Comparison of ENCODE assay signal across 11 cellular contexts in genomic region chr1:198597690-198598430, GRCh38. TPM values are rescaled to one million over a fixed set of nuclear protein-coding genes. Genes with fewer than 3 reads are reported as not detected.
A peak's percentile ranks its signal among the peaks of the same experiment; 100 is the strongest.
DNase-seq lines count a peak whose midpoint lies in the region; ATAC-seq and TF ChIP-seq lines count a peak whose summit lies in the region.
"Had no signal": no experiment of that assay in that cellular context is flagged by ENCODE, and none has a peak within 500 bp of the region (broad histone marks: within the 10 kb centered on the region; RNA-seq: fewer than 3 reads in every experiment).

No MANE protein-coding gene starts in this region.

- H3K4me1 ChIP-seq in Caco-2 = 0 out of 2 replicates have a peak, but pooled peaks cover 4% of the 10 kb centered on the region
- H3K4me1 ChIP-seq: gastrocnemius medialis had no signal

- POLR2A ChIA-PET in T-cell (lab: Charles Lee) (interaction anchor here in 1 of 2 donors (0.6 kb wide), 1 partner anchor 1940 kb away, joined by 3 read pairs; no protein-coding TSS in a partner anchor), Caco-2 (lab: Charles Lee) (no interaction called here)

- CTCF ChIA-PET in T-cell (lab: Charles Lee) = interaction anchor here (0.5 to 1.0 kb wide), 3 partner anchors 88 to 732 kb away, joined by 3 to 4 read pairs (median 3); no protein-coding TSS in a partner anchor
- CTCF ChIA-PET in Caco-2 (lab: Charles Lee) = no interaction called here

- H3K27me3 Mint-ChIP-seq in activated T-cell treated with anti-CD3 and anti-CD28 coated beads, Interleukin-2, amount 50 U/mL, for 72 hours (ENCODE audit: low read depth) = no peaks in the 10 kb centered on the region
- H3K27me3 Mint-ChIP-seq in T-cell (no peaks in the 10 kb centered on the region), Caco-2 (ENCODE audit: insufficient read depth, unreplicated experiment) (no peaks in the 10 kb centered on the region)
- no peaks in the 10 kb centered on the region for H3K27me3 Mint-ChIP-seq in stimulated activated naive CD8-positive, alpha-beta T cell treated with anti-CD3 and anti-CD28 coated beads, Interleukin-15, amount 100 ng/mL, for 72 hours
- H3K27me3 Mint-ChIP-seq: type B pancreatic cell had no signal

- no peaks in the 10 kb centered on the region for H3K36me3 ChIP-seq in Caco-2 (ENCODE audit: control insufficient read depth, insufficient read depth, low read length)
- H3K36me3 ChIP-seq: gastrocnemius medialis had no signal

- H3K27ac Mint-ChIP-seq in activated T-cell treated with anti-CD3 and anti-CD28 coated beads, Interleukin-2, amount 50 U/mL, for 72 hours = peak overlapping the region; percentile 76
- peak overlapping the region; percentile 95 to 98 for H3K27ac Mint-ChIP-seq in T-cell
- peak overlapping the region; percentile 51 to 86 for H3K27ac Mint-ChIP-seq in stimulated activated naive CD8-positive, alpha-beta T cell treated with anti-CD3 and anti-CD28 coated beads, Interleukin-15, amount 100 ng/mL, for 72 hours
- H3K27ac Mint-ChIP-seq in Caco-2 (ENCODE audit: unreplicated experiment) = no peak overlapping the region
- H3K27ac Mint-ChIP-seq: type B pancreatic cell had no signal

- ATAC-seq in activated T-cell treated with anti-CD3 and anti-CD28 coated beads, Interleukin-2, amount 50 U/mL, for 72 hours (replicated peaks in 1 of 2) = peak; percentile 30 to 40
- ATAC-seq in HG02642 (IDR thresholded peaks at IDR 0.05; ENCODE audit: poor library complexity, unreplicated experiment) (peak; percentile 41), T-cell (replicated peaks in 1 of 4) (peak; percentile 56 to 73 (median 64))
- no peak for ATAC-seq in stimulated activated naive CD8-positive, alpha-beta T cell treated with anti-CD3 and anti-CD28 coated beads, Interleukin-15, amount 100 ng/mL, for 72 hours
- ATAC-seq: gastrocnemius medialis had no signal

- peaks cover 84% of the 10 kb centered on the region for H3K4me1 Mint-ChIP-seq in activated T-cell treated with anti-CD3 and anti-CD28 coated beads, Interleukin-2, amount 50 U/mL, for 72 hours (ENCODE audit: low read depth)
- H3K4me1 Mint-ChIP-seq in T-cell (peaks cover 81 to 93% (median 83%) of the 10 kb centered on the region in 3 donors), Caco-2 (ENCODE audit: low read depth, unreplicated experiment) (no peaks in the 10 kb centered on the region)
- peaks cover 82% of the 10 kb centered on the region for H3K4me1 Mint-ChIP-seq in stimulated activated naive CD8-positive, alpha-beta T cell treated with anti-CD3 and anti-CD28 coated beads, Interleukin-15, amount 100 ng/mL, for 72 hours

- H3K9me3 Mint-ChIP-seq in activated T-cell treated with anti-CD3 and anti-CD28 coated beads, Interleukin-2, amount 50 U/mL, for 72 hours = peaks cover 7% of the 10 kb centered on the region in 2 donors
- H3K9me3 Mint-ChIP-seq in T-cell (peaks cover 0 to 12% (median 0%) of the 10 kb centered on the region in 3 donors), Caco-2 (ENCODE audit: unreplicated experiment) (no peaks in the 10 kb centered on the region)
- peaks cover 19 to 27% of the 10 kb centered on the region in 2 donors for H3K9me3 Mint-ChIP-seq in stimulated activated naive CD8-positive, alpha-beta T cell treated with anti-CD3 and anti-CD28 coated beads, Interleukin-15, amount 100 ng/mL, for 72 hours

- in situ Hi-C loops in GM13976 (cut with MboI; ENCODE audit: low sequenced_read_pairs, unreplicated experiment) = no loop called here

- no peak for DNase-seq in activated T-cell treated with anti-CD3 and anti-CD28 coated beads, Interleukin-2, amount 50 U/mL, for 72 hours
- no peak for DNase-seq in activated T-cell treated with anti-CD3 and anti-CD28 coated beads, Interleukin-2, amount 50 U/mL, for 1 hour
- DNase-seq in T-cell (peak in 4 of 34 experiments; percentile 9 to 22 (median 18)), Caco-2 (no peak), DMS153 (lab: John Stamatoyannopoulos, UW) (no peak), GM13976 (ENCODE audit: low spot score) (no peak)
- no peak for DNase-seq in stimulated activated naive CD8-positive, alpha-beta T cell treated with anti-CD3 and anti-CD28 coated beads, Interleukin-15, amount 100 ng/mL, for 72 hours
- DNase-seq: gastrocnemius medialis had no signal

- BruUV-seq in Caco-2 (replicated peaks; lab: Mats Ljungman, UMichigan) = no TSS peak

- H3K4me3 Mint-ChIP-seq in activated T-cell treated with anti-CD3 and anti-CD28 coated beads, Interleukin-2, amount 50 U/mL, for 72 hours = peak overlapping the region; percentile 62 to 71
- H3K4me3 Mint-ChIP-seq in T-cell (peak overlapping the region; percentile 57 to 62 (median 60)), Caco-2 (ENCODE audit: unreplicated experiment) (no peak overlapping the region)
- H3K4me3 Mint-ChIP-seq in stimulated activated naive CD8-positive, alpha-beta T cell treated with anti-CD3 and anti-CD28 coated beads, Interleukin-15, amount 100 ng/mL, for 72 hours = peak overlapping the region; percentile 38 to 67
- H3K4me3 Mint-ChIP-seq: type B pancreatic cell had no signal

- no peak overlapping the region for H3K4me3 ChIP-seq in Caco-2 (ENCODE audit: low read depth, low read length)
- H3K4me3 ChIP-seq: gastrocnemius medialis had no signal

- intact Hi-C loops in Caco-2 (cut with micrococcal nuclease; ENCODE audit: unreplicated experiment) = no loop called here

- peaks cover 5 to 30% of the 10 kb centered on the region in 2 donors for H3K36me3 Mint-ChIP-seq in activated T-cell treated with anti-CD3 and anti-CD28 coated beads, Interleukin-2, amount 50 U/mL, for 72 hours (ENCODE audit: insufficient read depth in 2 of 2)
- H3K36me3 Mint-ChIP-seq in T-cell (peaks cover 6% of the 10 kb centered on the region), Caco-2 (ENCODE audit: insufficient read depth, unreplicated experiment) (no peaks in the 10 kb centered on the region)
- H3K36me3 Mint-ChIP-seq: type B pancreatic cell had no signal

- no peaks in the 10 kb centered on the region for H3K27me3 ChIP-seq in Caco-2 (replicated peaks; ENCODE audit: control insufficient read depth, insufficient read depth, low read length)
- H3K27me3 ChIP-seq: gastrocnemius medialis had no signal

- TF ChIP-seq CTCF in Caco-2 (IDR thresholded peaks at IDR 0.05; ENCODE audit: insufficient read depth in 1 of 2, low read depth in 1 of 2, low read length in 1 of 2, severe bottlenecking in 1 of 2, unreplicated experiment in 1 of 2) (no peak), GM13976 (IDR thresholded peaks at IDR 0.05; ENCODE audit: borderline replicate concordance, control extremely low read depth, extremely low read depth, insufficient read depth, missing control alignments) (no peak)

- H3K9me3 ChIP-seq in Caco-2 = no peaks in the 10 kb centered on the region
- H3K9me3 ChIP-seq: gastrocnemius medialis had no signal

RNA-seq across cellular contexts. Expression of gene PTPRC, which starts 41.0 kb away (rescaled TPM):
- total RNA-seq in activated T-cell treated with anti-CD3 and anti-CD28 coated beads, Interleukin-2, amount 50 U/mL, for 72 hours = 100 to 1,000 TPM; 490 to 545 TPM
- total RNA-seq in T-cell (100 to 1,000 TPM; 674 to 984 (median 781) TPM), Caco-2 (2022) (0.25 and 0.65 TPM in 2 replicates)

RNA-seq across cellular contexts. Expression of gene ATP6V1G3, which starts 57.4 kb away (rescaled TPM):
- total RNA-seq in activated T-cell treated with anti-CD3 and anti-CD28 coated beads, Interleukin-2, amount 50 U/mL, for 72 hours = not detected
- not detected for total RNA-seq in T-cell
- 3.5 and 4.7 TPM in 2 replicates for total RNA-seq in Caco-2 (2022)
- total RNA-seq: gastrocnemius medialis, myocyte had no signal

Comparison
In these comparisons a context has a peak if more than half of its experiments do, and no peak if none do; other contexts are left out.
1. RNA of gene PTPRC, which starts 41.0 kb away (total RNA-seq): 674 to 984 TPM in T-cell and 490 to 545 TPM in activated T-cell treated with anti-CD3 and anti-CD28 coated beads, Interleukin-2, amount 50 U/mL, for 72 hours; 0.25 to 0.65 TPM in Caco-2; every median in the first group is over 100 times any median in the second.